Comparison of ENCODE assay signal across 23 cellular contexts in the genomic region with DNA sequence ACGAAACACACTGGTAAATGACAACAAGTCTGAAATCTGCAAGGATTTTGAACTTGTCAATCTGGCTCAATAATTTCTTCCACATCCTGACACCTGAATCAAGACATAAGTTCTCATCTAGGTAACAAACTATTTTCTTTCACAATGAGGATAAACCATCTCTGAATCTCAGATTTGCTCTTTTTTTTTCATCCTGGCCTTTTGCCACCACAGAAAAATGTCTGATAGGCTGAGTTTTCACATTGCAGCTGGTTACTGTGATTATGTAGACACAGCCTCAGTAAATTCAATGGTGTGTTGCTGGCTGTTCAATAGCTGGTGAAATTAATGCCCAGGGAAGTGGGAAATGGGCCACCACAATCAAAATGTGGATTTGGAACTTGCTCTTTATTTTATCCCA. TPM values are rescaled to one million over a fixed set of nuclear protein-coding genes. Genes with fewer than 3 reads are reported as not detected.
DNase-seq lines count a peak whose midpoint lies in the region; ATAC-seq, FAIRE-seq and TF ChIP-seq lines count a peak whose summit lies in the region.
"Had no signal": no experiment of that assay in that cellular context is flagged by ENCODE, and none has a peak within 500 bp of the region (broad histone marks: within the 10 kb centered on the region; RNA-seq: fewer than 3 reads in every experiment).

No MANE protein-coding gene starts in this region.

- H3K4me3 ChIP-seq in Panc1 (ENCODE audit: low read depth in 2 of 2, low read length in 2 of 2) (peak overlapping the region in 1 of 2 experiments; percentile 14; a peak in 1 of 4 replicates), right lobe of liver (no peak overlapping the region), upper lobe of right lung (no peak overlapping the region), WERI-Rb-1 (ENCODE audit: low read depth, low read length) (no peak overlapping the region)
- H3K4me3 ChIP-seq: HAP-1, left ventricle myocardium inferior, prostate gland, skin epidermis had no signal

- H3K9me3 ChIP-seq in Panc1 (ENCODE audit: control insufficient read depth, insufficient read depth, low read depth, low read length) (no peaks in the 10 kb centered on the region), right lobe of liver (no peaks in the 10 kb centered on the region), upper lobe of right lung (no peaks in the 10 kb centered on the region), WERI-Rb-1 (ENCODE audit: severe bottlenecking) (no peaks in the 10 kb centered on the region)
- H3K9me3 ChIP-seq: HAP-1, left ventricle myocardium inferior, prostate gland had no signal

- peaks cover 59% of the 10 kb centered on the region for H3K4me1 Mint-ChIP-seq in chondrocyte (ENCODE audit: low read depth)

- no peak for ATAC-seq in Panc1
- no peak for ATAC-seq in right lobe of liver
- ATAC-seq in upper lobe of right lung: no peak
- no peak for ATAC-seq in activated CD4-positive, CD25-positive, alpha-beta regulatory T cell treated with anti-CD3 and anti-CD28 coated beads, Interleukin-2, amount 50 U/mL, for 24 hours
- ATAC-seq: CD8-positive, alpha-beta T cell; effector memory CD8-positive, alpha-beta T cell; stimulated activated memory B cell treated with anti-CD40 and anti-IgM and Interleukin-4, amounts not matched to agents 10 μg/mL and 1 μg/mL and 100 μg/mL, for 72 hours had no signal

- H3K36me3 ChIP-seq in Panc1 (ENCODE audit: control insufficient read depth, insufficient read depth, low read length): no peaks in the 10 kb centered on the region
- no peaks in the 10 kb centered on the region for H3K36me3 ChIP-seq in right lobe of liver
- H3K36me3 ChIP-seq in upper lobe of right lung: no peaks in the 10 kb centered on the region
- no peaks in the 10 kb centered on the region for H3K36me3 ChIP-seq in WERI-Rb-1
- H3K36me3 ChIP-seq: HAP-1, left ventricle myocardium inferior, prostate gland had no signal

- no peak for TF ChIP-seq POLR2A in right lobe of liver (IDR thresholded peaks at IDR 0.05)
- no peak for TF ChIP-seq POLR2A in GM12891 (IDR thresholded peaks at IDR 0.05; ENCODE audit: low read depth, low read length)

- peaks cover 5% of the 10 kb centered on the region for H3K27me3 Mint-ChIP-seq in chondrocyte (ENCODE audit: low read depth)

- TF ChIP-seq CTCF in Panc1 (IDR thresholded peaks at IDR 0.05) (no peak), chondrocyte (IDR thresholded peaks at IDR 0.05) (no peak), right lobe of liver (IDR thresholded peaks at IDR 0.05) (no peak), upper lobe of right lung (IDR thresholded peaks at IDR 0.05) (no peak), WERI-Rb-1 (IDR thresholded peaks at IDR 0.05; ENCODE audit: low read depth, low read length) (no peak)

- H3K36me3 Mint-ChIP-seq in chondrocyte (ENCODE audit: low read depth): no peaks in the 10 kb centered on the region
- H3K36me3 Mint-ChIP-seq: CD8-positive, alpha-beta T cell; stimulated activated memory B cell treated with anti-CD40 and anti-IgM and Interleukin-4, amounts not matched to agents 10 μg/mL and 1 μg/mL and 100 μg/mL, for 72 hours had no signal

- no peak overlapping the region for H3K4me3 Mint-ChIP-seq in chondrocyte (ENCODE audit: unreplicated experiment)
- H3K4me3 Mint-ChIP-seq: CD8-positive, alpha-beta T cell; effector memory CD8-positive, alpha-beta T cell; nephron progenitor cell; stimulated activated memory B cell treated with anti-CD40 and anti-IgM and Interleukin-4, amounts not matched to agents 10 μg/mL and 1 μg/mL and 100 μg/mL, for 72 hours had no signal

- H3K4me1 ChIP-seq in Panc1 (ENCODE audit: control insufficient read depth, insufficient read depth, low read length) (peaks cover 30% of the 10 kb centered on the region), right lobe of liver (peaks cover 0 to 65% (median 31%) of the 10 kb centered on the region in 4 donors), upper lobe of right lung (peaks cover 9% of the 10 kb centered on the region)
- H3K4me1 ChIP-seq: HAP-1, prostate gland had no signal

- in situ Hi-C loops in Panc1 (cut with HindIII; ENCODE audit: low pct_unique_long_range_greater_than_20kb, low sequenced_read_pairs): no loop called here

- POLR2A ChIA-PET in Panc1 (lab: Charles Lee): interaction anchor here (0.6 kb wide), 1 partner anchor 113 kb away, joined by 3 read pairs; no protein-coding TSS in a partner anchor

- no TSS peak for BruUV-seq in Panc1 (replicated peaks; lab: Mats Ljungman, UMichigan)

- H3K27ac ChIP-seq in Panc1 (ENCODE audit: low read length) (peak overlapping the region; percentile 66), right lobe of liver (peak overlapping the region; percentile 21 to 92 (median 90)), upper lobe of right lung (peak overlapping the region; percentile 11), WERI-Rb-1 (no peak overlapping the region)
- H3K27ac ChIP-seq: left ventricle myocardium inferior, prostate gland, skin epidermis had no signal

- no peaks in the 10 kb centered on the region for H3K9me3 Mint-ChIP-seq in chondrocyte (ENCODE audit: low read depth)
- H3K9me3 Mint-ChIP-seq: CD8-positive, alpha-beta T cell; effector memory CD8-positive, alpha-beta T cell; nephron progenitor cell; stimulated activated memory B cell treated with anti-CD40 and anti-IgM and Interleukin-4, amounts not matched to agents 10 μg/mL and 1 μg/mL and 100 μg/mL, for 72 hours had no signal

- no peak for FAIRE-seq in GM12891 (lab: Jason Lieb, UNC)
- FAIRE-seq: colon had no signal

- WGBS in right lobe of liver (ENCODE audit: insufficient coverage, low coverage, low lambda C conversion rate, missing lambda C conversion rate): 50% methylated on average over 1 of the region's 1 CpG

- intact Hi-C loops in Panc1 (cut with micrococcal nuclease; ENCODE audit: unreplicated experiment) (loop anchor here (10.0 kb wide), 3 partner anchors 89 to 589 kb away; no protein-coding TSS in a partner anchor), right lobe of liver (cut with DNase I) (no loop called here), upper lobe of right lung (cut with DNase I) (no loop called here)

- DNase-seq in Panc1 (ENCODE audit: low read depth, low spot score): no peak
- DNase-seq in chondrocyte (ENCODE audit: low spot score): no peak
- DNase-seq in right lobe of liver: no peak
- no peak for DNase-seq in upper lobe of right lung
- no peak for DNase-seq in GM12891 (ENCODE audit: insufficient read length, low spot score)
- DNase-seq in WERI-Rb-1: no peak
- DNase-seq: activated naive CD4-positive, alpha-beta T cell treated with anti-CD3 and anti-CD28 coated beads, Interleukin-2, amount 50 U/mL, for 16 hours; activated T-cell treated with anti-CD3 and anti-CD28 coated beads, Interleukin-2, amount 50 U/mL, for 48 hours; CD8-positive, alpha-beta T cell; effector memory CD8-positive, alpha-beta T cell; GDM1; left ventricle myocardium inferior; NCI-H1417; NCI-H526; nephron progenitor cell had no signal

- CTCF ChIA-PET in Panc1 (lab: Charles Lee): no interaction called here

- no peaks in the 10 kb centered on the region for H3K27me3 ChIP-seq in Panc1 (ENCODE audit: control insufficient read depth, insufficient read depth, low read length)
- H3K27me3 ChIP-seq in right lobe of liver: no peaks in the 10 kb centered on the region
- H3K27me3 ChIP-seq in upper lobe of right lung: no peaks in the 10 kb centered on the region
- H3K27me3 ChIP-seq in WERI-Rb-1 (ENCODE audit: insufficient read depth, low read depth, severe bottlenecking): peaks cover 4% of the 10 kb centered on the region

- peak overlapping the region; percentile 67 for H3K27ac Mint-ChIP-seq in chondrocyte (ENCODE audit: unreplicated experiment)
- H3K27ac Mint-ChIP-seq: CD8-positive, alpha-beta T cell; effector memory CD8-positive, alpha-beta T cell; nephron progenitor cell; stimulated activated memory B cell treated with anti-CD40 and anti-IgM and Interleukin-4, amounts not matched to agents 10 μg/mL and 1 μg/mL and 100 μg/mL, for 72 hours had no signal

TF ChIP-seq in GM12891, 5 proteins besides CTCF, POLR2A, EP300 and RAD21:
- TF ChIP-seq POLR2AphosphoS5 (IDR thresholded peaks at IDR 0.05; ENCODE audit: low read depth, low read length): no peak
- no peak for TF ChIP-seq TAF1 (IDR thresholded peaks at IDR 0.05; ENCODE audit: low read depth, low read length)
- no peak for TF ChIP-seq PAX5 (IDR thresholded peaks at IDR 0.05; ENCODE audit: insufficient read depth, low read length, severe bottlenecking)
- no peak for TF ChIP-seq SPI1 (IDR thresholded peaks at IDR 0.05; ENCODE audit: low read depth, low read length)
- no peak for TF ChIP-seq POU2F2 (IDR thresholded peaks at IDR 0.05; ENCODE audit: low read depth, low read length)

RNA-seq across cellular contexts. Expression of gene ADRA1B, which starts 2.8 kb away (rescaled TPM):
- 8.3 TPM for total RNA-seq in Panc1 (2021; ENCODE audit: unreplicated experiment)
- 13.6 TPM for polyA plus RNA-seq in Panc1 (2012; ENCODE audit: insufficient read length)
- total RNA-seq in chondrocyte: 0.72 to 2.9 TPM (median 1.1 TPM) in 3 replicates
- total RNA-seq in right lobe of liver: 10 to 100 TPM in 3 of 6 experiments, 1 to 10 TPM in 3; 7.8 to 17.1 (median 10.2) TPM
- total RNA-seq in upper lobe of right lung: 7.1 TPM
- polyA plus RNA-seq in GM12891 (2012; ENCODE audit: low read depth, missing spikeins): not detected
- total RNA-seq: activated CD8-positive, alpha-beta memory T cell treated with anti-CD3 and anti-CD28 coated beads for 36 hours; CD8-positive, alpha-beta T cell; mononuclear cell had no signal
